ENCODE assay signal across 21 cellular contexts in genomic region chrX:85504381-85504780, GRCh38.
DNase-seq lines count a peak whose midpoint lies in the region; ATAC-seq and TF ChIP-seq lines count a peak whose summit lies in the region.
"Had no signal": no experiment of that assay in that cellular context is flagged by ENCODE, and none has a peak within 500 bp of the region (broad histone marks: within the 10 kb centered on the region; RNA-seq: fewer than 3 reads in every experiment).

No MANE protein-coding gene starts in this region.

- H3K9me3 ChIP-seq in RWPE2 (ENCODE audit: severe bottlenecking): no peaks in the 10 kb centered on the region
- no peaks in the 10 kb centered on the region for H3K9me3 ChIP-seq in hepatocyte (ENCODE audit: low read depth)
- H3K9me3 ChIP-seq: SJSA1 had no signal

- H3K27ac ChIP-seq in RWPE2 (ENCODE audit: poor library complexity, severe bottlenecking) (peak overlapping the region; percentile 52), hepatocyte (peak overlapping the region; percentile 26)
- H3K27ac ChIP-seq: SJSA1 had no signal

- H3K4me2 ChIP-seq in hepatocyte: no peak overlapping the region

- TF ChIP-seq CTCF in RWPE2 (IDR thresholded peaks at IDR 0.05; ENCODE audit: poor library complexity, severe bottlenecking) (no peak), hepatocyte (IDR thresholded peaks at IDR 0.05; ENCODE audit: poor library complexity) (no peak)

- no peak for ATAC-seq in RWPE2 (ENCODE audit: low read depth)
- ATAC-seq in HG03460 (IDR thresholded peaks at IDR 0.05; ENCODE audit: unreplicated experiment): no peak
- ATAC-seq in activated naive CD4-positive, alpha-beta T cell treated with anti-CD3 and anti-CD28 coated beads, Interleukin-2, amount 50 U/mL, for 72 hours: no peak
- ATAC-seq: HCT116, HepG2, PC-3 had no signal

- H3K79me2 ChIP-seq in hepatocyte: no peaks in the 10 kb centered on the region

- POLR2A ChIA-PET in HEK293T (lab: Yijun Ruan, JAX): no interaction called here

- H3K27me3 ChIP-seq in RWPE2 (ENCODE audit: insufficient read depth, poor library complexity, severe bottlenecking) (no peaks in the 10 kb centered on the region), hepatocyte (no peaks in the 10 kb centered on the region)
- H3K27me3 ChIP-seq: SJSA1 had no signal

- H3K36me3 ChIP-seq in RWPE2 (ENCODE audit: low read depth) (no peaks in the 10 kb centered on the region), hepatocyte (replicated peaks; ENCODE audit: insufficient read depth, low read depth) (no peaks in the 10 kb centered on the region)
- H3K36me3 ChIP-seq: SJSA1 had no signal

- CTCF ChIA-PET in HEK293T (lab: Yijun Ruan, JAX): no interaction called here

- DNase-seq in D341Med (ENCODE audit: low spot score): peak; percentile 35
- peak; percentile 32 to 69 for DNase-seq in NCI-H524 (lab: John Stamatoyannopoulos, UW)
- no peak for DNase-seq in RWPE2 (ENCODE audit: low spot score)
- DNase-seq in hepatocyte (ENCODE audit: low spot score): no peak
- no peak for DNase-seq in HEK293T (ENCODE audit: extremely low spot score)
- DNase-seq in activated naive CD4-positive, alpha-beta T cell treated with anti-CD3 and anti-CD28 coated beads, Interleukin-2, amount 50 U/mL, for 72 hours (ENCODE audit: low spot score in 2 of 2): no peak
- DNase-seq: CD4-positive, CD25-positive, alpha-beta regulatory T cell; DMS 273 treated with DMSO at 0.1 percent for 48 hours; DMS79; EL; GDM1; Kasumi-1; MV-4-11; NCI-H187 treated with DMSO at 0.1 percent for 48 hours; NCI-H2171 treated with DMSO at 0.1 percent for 48 hours; PC-3; Right ventricle myocardium superior had no signal

- H3K9me2 ChIP-seq in hepatocyte (replicated peaks; ENCODE audit: insufficient read depth): no peaks in the 10 kb centered on the region

- H4K20me1 ChIP-seq in hepatocyte (ENCODE audit: insufficient read depth, poor library complexity, severe bottlenecking): no peaks in the 10 kb centered on the region

- H3K9me3 Mint-ChIP-seq in activated naive CD4-positive, alpha-beta T cell treated with anti-CD3 and anti-CD28 coated beads, Interleukin-2, amount 50 U/mL, for 72 hours: no peaks in the 10 kb centered on the region

- WGBS in hepatocyte (ENCODE audit: low lambda C conversion rate, missing lambda C conversion rate): 62% methylated on average over 1 of the region's 1 CpG

- H3K36me3 Mint-ChIP-seq in activated naive CD4-positive, alpha-beta T cell treated with anti-CD3 and anti-CD28 coated beads, Interleukin-2, amount 50 U/mL, for 72 hours: no peaks in the 10 kb centered on the region
- H3K36me3 Mint-ChIP-seq: CD4-positive, CD25-positive, alpha-beta regulatory T cell had no signal

- H2AFZ ChIP-seq in hepatocyte: no peak overlapping the region

- H3K4me3 ChIP-seq in RWPE2 (ENCODE audit: severe bottlenecking) (no peak overlapping the region), hepatocyte (no peak overlapping the region)
- H3K4me3 ChIP-seq: SJSA1 had no signal

- no peak overlapping the region for H3K27ac Mint-ChIP-seq in activated naive CD4-positive, alpha-beta T cell treated with anti-CD3 and anti-CD28 coated beads, Interleukin-2, amount 50 U/mL, for 72 hours
- H3K27ac Mint-ChIP-seq: CD4-positive, CD25-positive, alpha-beta regulatory T cell had no signal

- H3K4me1 ChIP-seq in RWPE2 (ENCODE audit: insufficient read depth, poor library complexity, severe bottlenecking): peaks cover 15% of the 10 kb centered on the region
- no peaks in the 10 kb centered on the region for H3K4me1 ChIP-seq in hepatocyte (ENCODE audit: insufficient read depth)
- H3K4me1 ChIP-seq: SJSA1 had no signal

TF ChIP-seq in HEK293T, 16 proteins besides CTCF, POLR2A, EP300 and RAD21:
- no peak for TF ChIP-seq TARDBP (IDR thresholded peaks at IDR 0.05)
- no peak for TF ChIP-seq SUZ12 (IDR thresholded peaks at IDR 0.05)
- TF ChIP-seq FOXK2 (IDR thresholded peaks at IDR 0.05): no peak
- no peak for TF ChIP-seq BHLHE40 (IDR thresholded peaks at IDR 0.05; ENCODE audit: borderline replicate concordance)
- TF ChIP-seq CTBP1 (IDR thresholded peaks at IDR 0.05; ENCODE audit: borderline replicate concordance): no peak
- no peak for TF ChIP-seq PKNOX1 (IDR thresholded peaks at IDR 0.05)
- TF ChIP-seq NFRKB (IDR thresholded peaks at IDR 0.05): no peak
- TF ChIP-seq ZNF384 (IDR thresholded peaks at IDR 0.05): no peak
- TF ChIP-seq SP1 (IDR thresholded peaks at IDR 0.05): no peak
- no peak for TF ChIP-seq FOXM1 (IDR thresholded peaks at IDR 0.05; ENCODE audit: borderline replicate concordance)
- no peak for TF ChIP-seq L3MBTL2 (conservative IDR thresholded peaks at IDR 0.05)
- TF ChIP-seq FOXA1 (IDR thresholded peaks at IDR 0.05): no peak
- no peak for TF ChIP-seq ARNT (IDR thresholded peaks at IDR 0.05)
- TF ChIP-seq ELF4 (IDR thresholded peaks at IDR 0.05): no peak
- TF ChIP-seq HDGF (IDR thresholded peaks at IDR 0.05; ENCODE audit: borderline replicate concordance): no peak
- no peak for TF ChIP-seq LEF1 (IDR thresholded peaks at IDR 0.05; ENCODE audit: borderline replicate concordance)
TF ChIP-seq in HEK293T: peak in this region for 0.

Comparison
In these comparisons a context has a peak if more than half of its experiments do, and no peak if none do; other contexts are left out.
1. DNase-seq: peak in D341Med (single experiment) and NCI-H524 (2 of 2); none in RWPE2 (single experiment), hepatocyte (single experiment), HEK293T (single experiment) and activated naive CD4-positive, alpha-beta T cell treated with anti-CD3 and anti-CD28 coated beads, Interleukin-2, amount 50 U/mL, for 72 hours (0 of 2).